ENCODE assay signal across 8 cellular contexts in the genomic region with DNA sequence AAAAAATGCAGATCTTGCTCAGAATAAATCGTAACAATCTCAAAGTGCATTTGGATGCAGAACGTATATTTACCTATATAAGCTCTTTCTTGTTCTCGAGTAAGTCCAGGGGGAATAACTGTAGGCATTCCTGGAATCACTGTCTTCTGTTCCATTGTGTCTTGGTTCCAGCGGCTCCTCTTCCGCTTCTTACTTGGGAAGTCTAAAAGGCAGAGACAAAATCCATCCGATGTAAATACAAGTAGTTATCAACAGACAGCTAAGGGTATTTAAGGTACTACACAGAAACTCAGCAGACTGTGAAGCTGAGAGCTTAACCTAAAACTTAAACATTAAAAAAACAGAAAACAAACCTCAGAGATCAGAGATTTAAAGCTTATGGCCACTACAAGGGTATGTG.
DNase-seq lines count a peak whose midpoint lies in the region; ATAC-seq and TF ChIP-seq lines count a peak whose summit lies in the region.

No MANE protein-coding gene starts in this region.

- peaks cover 67% of the 10 kb centered on the region for H3K36me3 Mint-ChIP-seq in dendritic cell treated with granulocyte-macrophage colony-stimulating factor and Interleukin-4, amounts not matched to agents 40 ng/mL and 50 ng/mL, for 4 days (ENCODE audit: low read depth)
- H3K36me3 Mint-ChIP-seq in nephron progenitor cell (ENCODE audit: low read depth) = peaks cover 62% of the 10 kb centered on the region

- H3K79me2 ChIP-seq in Loucy (ENCODE audit: insufficient read depth, low read length) = peaks cover 73% of the 10 kb centered on the region

- H3K9me2 ChIP-seq in Loucy (replicated peaks; ENCODE audit: low read depth, low read length) = no peaks in the 10 kb centered on the region

- H3K4me2 ChIP-seq in BLaER1 treated with 17β-estradiol and CSF1 and Interleukin-3, amounts not matched to agents 10 nM and 100 nM = peak overlapping the region; percentile 92 to 98 (median 97)
- H3K4me2 ChIP-seq in Loucy (ENCODE audit: low read depth, low read length, poor library complexity, severe bottlenecking) = peak overlapping the region; percentile 92

- H3K4me1 ChIP-seq in BLaER1 treated with 17β-estradiol and CSF1 and Interleukin-3, amounts not matched to agents 10 nM and 100 nM = peaks cover 63 to 74% (median 66%) of the 10 kb centered on the region in 10 experiments
- H3K4me1 ChIP-seq in Loucy (ENCODE audit: insufficient read depth, low read length, poor library complexity, severe bottlenecking) = peaks cover 69% of the 10 kb centered on the region

- no peaks in the 10 kb centered on the region for H3K9me3 ChIP-seq in BLaER1 treated with 17β-estradiol and CSF1 and Interleukin-3, amounts not matched to agents 10 nM and 100 nM (replicated peaks in 1 of 11)
- H3K9me3 ChIP-seq in Loucy (ENCODE audit: insufficient read depth, low read depth, low read length) = no peaks in the 10 kb centered on the region

- no peaks in the 10 kb centered on the region for H3K9me3 Mint-ChIP-seq in dendritic cell treated with granulocyte-macrophage colony-stimulating factor and Interleukin-4, amounts not matched to agents 40 ng/mL and 50 ng/mL, for 4 days
- no peaks in the 10 kb centered on the region for H3K9me3 Mint-ChIP-seq in nephron progenitor cell

- H2AFZ ChIP-seq in Loucy (ENCODE audit: low read length) = no peak overlapping the region

- peak overlapping the region; percentile 84 for H3K4me3 Mint-ChIP-seq in dendritic cell treated with granulocyte-macrophage colony-stimulating factor and Interleukin-4, amounts not matched to agents 40 ng/mL and 50 ng/mL, for 4 days
- peak overlapping the region; percentile 94 for H3K4me3 Mint-ChIP-seq in nephron progenitor cell

- peak overlapping the region; percentile 71 to 98 (median 92) for H3K4me3 ChIP-seq in BLaER1 treated with 17β-estradiol and CSF1 and Interleukin-3, amounts not matched to agents 10 nM and 100 nM
- H3K4me3 ChIP-seq in Loucy (ENCODE audit: low read length, poor library complexity, severe bottlenecking) = peak overlapping the region; percentile 91

- peak overlapping the region; percentile 96 to 100 (median 99) for H3K9ac ChIP-seq in BLaER1 treated with 17β-estradiol and CSF1 and Interleukin-3, amounts not matched to agents 10 nM and 100 nM
- H3K9ac ChIP-seq in Loucy (ENCODE audit: low read depth, low read length, poor library complexity, severe bottlenecking) = peak overlapping the region; percentile 80

- peaks cover 55 to 61% (median 58%) of the 10 kb centered on the region in 11 experiments for H3K36me3 ChIP-seq in BLaER1 treated with 17β-estradiol and CSF1 and Interleukin-3, amounts not matched to agents 10 nM and 100 nM
- H3K36me3 ChIP-seq in Loucy (ENCODE audit: insufficient read depth, low read length) = peaks cover 58% of the 10 kb centered on the region

- intact Hi-C loops in dendritic cell treated with granulocyte-macrophage colony-stimulating factor and Interleukin-4, amounts not matched to agents 40 ng/mL and 50 ng/mL, for 4 days (cut with micrococcal nuclease) = loop anchor here (5.0 kb wide), 1 partner anchor 34 kb away; the partner anchor contains the start of gene RASGRP2

- no peak for TF ChIP-seq CTCF in Loucy (conservative IDR thresholded peaks at IDR 0.05; ENCODE audit: low read length)
- no peak for TF ChIP-seq CTCF in nephron progenitor cell (IDR thresholded peaks at IDR 0.05)

- peaks cover 21% of the 10 kb centered on the region; the same call in 1 of the 2 replicates for H3F3A ChIP-seq in Loucy (ENCODE audit: low read depth)

- H3K27ac ChIP-seq in BLaER1 treated with 17β-estradiol and CSF1 and Interleukin-3, amounts not matched to agents 10 nM and 100 nM = peak overlapping the region in 7 of 11 experiments; percentile 97 to 100 (median 99); a peak in 8 of 22 replicates

- no peak for ATAC-seq in GM19351 (IDR thresholded peaks at IDR 0.05; ENCODE audit: unreplicated experiment)
- no peak for ATAC-seq in HG02571 (IDR thresholded peaks at IDR 0.05; ENCODE audit: unreplicated experiment)

- H3K27me3 ChIP-seq in BLaER1 treated with 17β-estradiol and CSF1 and Interleukin-3, amounts not matched to agents 10 nM and 100 nM = no peaks in the 10 kb centered on the region
- H3K27me3 ChIP-seq in Loucy (ENCODE audit: insufficient read depth, low read length, poor library complexity, severe bottlenecking) = no peaks in the 10 kb centered on the region

- H4K20me1 ChIP-seq in BLaER1 treated with 17β-estradiol and CSF1 and Interleukin-3, amounts not matched to agents 10 nM and 100 nM = peaks cover 58 to 65% (median 61%) of the 10 kb centered on the region in 11 experiments
- peaks cover 61% of the 10 kb centered on the region for H4K20me1 ChIP-seq in Loucy (ENCODE audit: insufficient read depth, low read length, poor library complexity, severe bottlenecking)

- H3K27ac Mint-ChIP-seq in dendritic cell treated with granulocyte-macrophage colony-stimulating factor and Interleukin-4, amounts not matched to agents 40 ng/mL and 50 ng/mL, for 4 days = peak overlapping the region; percentile 81
- peak overlapping the region; percentile 97 for H3K27ac Mint-ChIP-seq in nephron progenitor cell

- no peak for DNase-seq in nephron progenitor cell
- DNase-seq in amniotic stem cell (lab: John Stamatoyannopoulos, UW) = no peak
- DNase-seq in activated effector memory CD4-positive, alpha-beta T cell treated with Interleukin-2 at 50 U/mL for 16 hours = no peak

- H3K27me3 Mint-ChIP-seq in dendritic cell treated with granulocyte-macrophage colony-stimulating factor and Interleukin-4, amounts not matched to agents 40 ng/mL and 50 ng/mL, for 4 days = no peaks in the 10 kb centered on the region
- no peaks in the 10 kb centered on the region for H3K27me3 Mint-ChIP-seq in nephron progenitor cell (ENCODE audit: low read depth, poor library complexity)

- H3K4me1 Mint-ChIP-seq in dendritic cell treated with granulocyte-macrophage colony-stimulating factor and Interleukin-4, amounts not matched to agents 40 ng/mL and 50 ng/mL, for 4 days (ENCODE audit: low read depth) = peaks cover 57% of the 10 kb centered on the region
- H3K4me1 Mint-ChIP-seq in nephron progenitor cell = peaks cover 62% of the 10 kb centered on the region
